In genomic region chr3:75434937-75435778, GRCh38 we compare ENCODE assay signal across 8 cellular contexts.
DNase-seq lines count a peak whose midpoint lies in the region; ATAC-seq and TF ChIP-seq lines count a peak whose summit lies in the region.
"Not testable (repeated sequence)": the region's sequence is repeated elsewhere in the genome, so short reads cannot be mapped to it uniquely, and the experiment has no call there.

No MANE protein-coding gene starts in this region.

- H3K9me3 ChIP-seq in thoracic aorta: not testable (repeated sequence)

- not testable (repeated sequence) for H3K36me3 Mint-ChIP-seq in activated naive CD8-positive, alpha-beta T cell treated with anti-CD3 and anti-CD28 coated beads, Interleukin-2, amount 50 U/mL, for 24 hours (ENCODE audit: low read depth); osteocyte (ENCODE audit: unreplicated experiment)

- H3K27me3 Mint-ChIP-seq in activated naive CD8-positive, alpha-beta T cell treated with anti-CD3 and anti-CD28 coated beads, Interleukin-2, amount 50 U/mL, for 24 hours; osteocyte (ENCODE audit: unreplicated experiment): not testable (repeated sequence)

- ATAC-seq in HG02678 (IDR thresholded peaks at IDR 0.05; ENCODE audit: unreplicated experiment) (peak; percentile 98), Right ventricle myocardium inferior (peak; percentile 100), thoracic aorta (ENCODE audit: insufficient number of reproducible peaks, low FRiP score, low read depth) (peak; percentile 98)
- ATAC-seq in activated naive CD8-positive, alpha-beta T cell treated with anti-CD3 and anti-CD28 coated beads, Interleukin-2, amount 50 U/mL, for 24 hours: peak; percentile 100

- H3K27ac Mint-ChIP-seq in activated naive CD8-positive, alpha-beta T cell treated with anti-CD3 and anti-CD28 coated beads, Interleukin-2, amount 50 U/mL, for 24 hours: peak overlapping the region; percentile 94
- H3K27ac Mint-ChIP-seq in osteocyte (ENCODE audit: unreplicated experiment): peak overlapping the region; percentile 100

- intact Hi-C loops in Right ventricle myocardium inferior (cut with DNase I): not testable (repeated sequence)

- H3K4me3 ChIP-seq in GM06990 (replicated peaks; ENCODE audit: low read depth, low read length): peak overlapping the region; percentile 74
- H3K4me3 ChIP-seq in thoracic aorta: peak overlapping the region; percentile 81

- H3K4me1 Mint-ChIP-seq in activated naive CD8-positive, alpha-beta T cell treated with anti-CD3 and anti-CD28 coated beads, Interleukin-2, amount 50 U/mL, for 24 hours: peaks cover 20% of the 10 kb centered on the region
- H3K4me1 Mint-ChIP-seq in osteocyte (ENCODE audit: unreplicated experiment): peaks cover 34% of the 10 kb centered on the region

- H3K4me3 Mint-ChIP-seq in activated naive CD8-positive, alpha-beta T cell treated with anti-CD3 and anti-CD28 coated beads, Interleukin-2, amount 50 U/mL, for 24 hours: peak overlapping the region; percentile 91
- peak overlapping the region; percentile 94 for H3K4me3 Mint-ChIP-seq in osteocyte (ENCODE audit: unreplicated experiment)

- not testable (repeated sequence) for TF ChIP-seq CTCF in GM06990 (IDR thresholded peaks at IDR 0.05; ENCODE audit: insufficient read depth, low read length, poor library complexity, severe bottlenecking); osteocyte (IDR thresholded peaks at IDR 0.05); thoracic aorta (IDR thresholded peaks at IDR 0.05)

- peak overlapping the region; percentile 78 to 86 for H3K27ac ChIP-seq in thoracic aorta

- H3K9me3 Mint-ChIP-seq in activated naive CD8-positive, alpha-beta T cell treated with anti-CD3 and anti-CD28 coated beads, Interleukin-2, amount 50 U/mL, for 24 hours; osteocyte (ENCODE audit: unreplicated experiment): not testable (repeated sequence)

- H3K36me3 ChIP-seq in GM06990 (ENCODE audit: control insufficient read depth, insufficient read depth, low read length); thoracic aorta: not testable (repeated sequence)

- not testable (repeated sequence) for H3K27me3 ChIP-seq in GM06990 (replicated peaks; ENCODE audit: control insufficient read depth, insufficient read depth, low read length); thoracic aorta (replicated peaks; ENCODE audit: insufficient read depth)

- peaks cover 6 to 21% of the 10 kb centered on the region in 2 donors for H3K4me1 ChIP-seq in thoracic aorta (ENCODE audit: control insufficient read depth in 1 of 2, low read depth in 2 of 2)

- DNase-seq in GM06990 (ENCODE audit: extremely low read depth, insufficient read length) (peak; percentile 93), NCI-H1105 (lab: John Stamatoyannopoulos, UW) (peak; percentile 96), SW 1271 (lab: John Stamatoyannopoulos, UW) (peak; percentile 75 to 89), Right ventricle myocardium inferior (ENCODE audit: missing footprints) (peak; percentile 99), osteocyte (ENCODE audit: extremely low spot score, unreplicated experiment) (peak; percentile 99), thoracic aorta (ENCODE audit: low spot score) (peak; percentile 94)
- peak; percentile 98 for DNase-seq in activated naive CD8-positive, alpha-beta T cell treated with anti-CD3 and anti-CD28 coated beads, Interleukin-2, amount 50 U/mL, for 24 hours

Comparison
In these comparisons a context has a peak if more than half of its experiments do, and no peak if none do; other contexts are left out.
1. Peak in every context shown above with its lines: DNase-seq, ATAC-seq, H3K4me3 ChIP-seq and H3K27ac ChIP-seq.